Comparison of ENCODE assay signal across 11 cellular contexts in genomic region chr16:67169011-67169451, GRCh38. TPM values are rescaled to one million over a fixed set of nuclear protein-coding genes. Genes with fewer than 3 reads are reported as not detected.
DNase-seq lines count a peak whose midpoint lies in the region; ATAC-seq lines count a peak whose summit lies in the region.
"Had no signal": no experiment of that assay in that cellular context is flagged by ENCODE, and none has a peak within 500 bp of the region (broad histone marks: within the 10 kb centered on the region; RNA-seq: fewer than 3 reads in every experiment).

No MANE protein-coding gene starts in this region.

- H3K36me3 ChIP-seq in HUES64 (ENCODE audit: insufficient read depth, low read length) (no peaks in the 10 kb centered on the region), adipocyte (ENCODE audit: control insufficient read depth, insufficient read depth, low read length, severe bottlenecking) (no peaks in the 10 kb centered on the region), iPS-15b (ENCODE audit: control insufficient read depth, insufficient read depth, low read length) (no peaks in the 10 kb centered on the region)

- H3K27ac Mint-ChIP-seq in stimulated activated effector memory CD8-positive, alpha-beta T cell treated with anti-CD3 and anti-CD28 coated beads, Interleukin-12 subunit alpha, Interleukin-12 subunit beta, amount 100 ng/mL, for 72 hours: no peak overlapping the region

- H3K4me3 ChIP-seq in HUES64 (ENCODE audit: low read length): peak overlapping the region; percentile 59
- peak overlapping the region; percentile 81 for H3K4me3 ChIP-seq in adipocyte (ENCODE audit: low read length)
- H3K4me3 ChIP-seq in iPS-15b (ENCODE audit: low read depth, low read length): peak overlapping the region; percentile 78

- H3K27me3 ChIP-seq in HUES64 (ENCODE audit: insufficient read depth, low read length) (peaks cover 96% of the 10 kb centered on the region), adipocyte (replicated peaks; ENCODE audit: control insufficient read depth, insufficient read depth, low read length) (peaks cover 5% of the 10 kb centered on the region), iPS-15b (ENCODE audit: control insufficient read depth, insufficient read depth, low read length) (peaks cover 90% of the 10 kb centered on the region)

- H3K4me3 Mint-ChIP-seq in stimulated activated effector memory CD8-positive, alpha-beta T cell treated with anti-CD3 and anti-CD28 coated beads, Interleukin-12 subunit alpha, Interleukin-12 subunit beta, amount 100 ng/mL, for 72 hours: peak overlapping the region; percentile 95

- H3K9ac ChIP-seq in HUES64 (ENCODE audit: low read depth, low read length) (no peak overlapping the region), adipocyte (ENCODE audit: low read length) (peak overlapping the region; percentile 90), iPS-15b (ENCODE audit: low read depth, low read length) (no peak overlapping the region)

- H3K4me1 Mint-ChIP-seq in stimulated activated effector memory CD8-positive, alpha-beta T cell treated with anti-CD3 and anti-CD28 coated beads, Interleukin-12 subunit alpha, Interleukin-12 subunit beta, amount 100 ng/mL, for 72 hours: peaks cover 80% of the 10 kb centered on the region

- no peak for ATAC-seq in stimulated activated effector memory CD8-positive, alpha-beta T cell treated with anti-CD3 and anti-CD28 coated beads, Interleukin-12 subunit alpha, Interleukin-12 subunit beta, amount 100 ng/mL, for 72 hours
- ATAC-seq in GM18858 (IDR thresholded peaks at IDR 0.05; ENCODE audit: unreplicated experiment): no peak

- H3K4me1 ChIP-seq in HUES64 (ENCODE audit: insufficient read depth, low read length) (peaks cover 12% of the 10 kb centered on the region), adipocyte (ENCODE audit: control insufficient read depth, insufficient read depth, low read length) (peaks cover 37% of the 10 kb centered on the region), iPS-15b (ENCODE audit: control insufficient read depth, insufficient read depth, low read length) (peaks cover 12% of the 10 kb centered on the region)

- no peaks in the 10 kb centered on the region for H3K9me3 Mint-ChIP-seq in stimulated activated effector memory CD8-positive, alpha-beta T cell treated with anti-CD3 and anti-CD28 coated beads, Interleukin-12 subunit alpha, Interleukin-12 subunit beta, amount 100 ng/mL, for 72 hours

- peaks cover 75% of the 10 kb centered on the region for H3K36me3 Mint-ChIP-seq in stimulated activated effector memory CD8-positive, alpha-beta T cell treated with anti-CD3 and anti-CD28 coated beads, Interleukin-12 subunit alpha, Interleukin-12 subunit beta, amount 100 ng/mL, for 72 hours

- H3K27ac ChIP-seq in HUES64 (ENCODE audit: low read depth, low read length): no peak overlapping the region

- DNase-seq in adipocyte (ENCODE audit: low read depth): no peak
- DNase-seq in stimulated activated effector memory CD8-positive, alpha-beta T cell treated with anti-CD3 and anti-CD28 coated beads, Interleukin-12 subunit alpha, Interleukin-12 subunit beta, amount 100 ng/mL, for 72 hours (ENCODE audit: low spot score in 2 of 2): no peak
- no peak for DNase-seq in activated CD8-positive, alpha-beta memory T cell treated with anti-CD3 and anti-CD28 coated beads, Interleukin-2, amount 50 U/mL, for 48 hours
- no peak for DNase-seq in activated T-cell treated with anti-CD3 and anti-CD28 coated beads, Interleukin-2, amount 50 U/mL, for 1 hour
- DNase-seq: activated CD8-positive, alpha-beta memory T cell treated with anti-CD3 and anti-CD28 coated beads, Interleukin-2, amount 50 U/mL, for 4 hours; aorta; effector memory CD4-positive, alpha-beta T cell; NCI-H510A had no signal

- H3K9me3 ChIP-seq in HUES64 (ENCODE audit: insufficient read depth, low read depth, low read length) (no peaks in the 10 kb centered on the region), adipocyte (ENCODE audit: control insufficient read depth, low read length) (no peaks in the 10 kb centered on the region), iPS-15b (ENCODE audit: control insufficient read depth, insufficient read depth, low read length) (no peaks in the 10 kb centered on the region)

- 26% methylated on average over 9 of the region's 9 CpGs for WGBS in HUES64

RNA-seq across cellular contexts. Expression of gene NOL3, which starts 1.3 kb away (rescaled TPM):
- polyA plus RNA-seq in HUES64 (2013, experiment 1 of 2): 4.3 TPM
- 5.1 TPM for polyA plus RNA-seq in HUES64 (2013, experiment 2 of 2)

RNA-seq across cellular contexts. Expression of gene HSF4, which starts 4.5 kb away (rescaled TPM):
- 0.30 TPM for polyA plus RNA-seq in HUES64 (2013, experiment 1 of 2)
- not detected for polyA plus RNA-seq in HUES64 (2013, experiment 2 of 2)

RNA-seq across cellular contexts. Expression of gene FBXL8, which starts 9.3 kb away (rescaled TPM):
- not detected for polyA plus RNA-seq in HUES64 (2013, experiment 1 of 2)
- 0.63 TPM for polyA plus RNA-seq in HUES64 (2013, experiment 2 of 2)

RNA-seq across cellular contexts. Expression of gene TRADD, which starts 9.3 kb away (rescaled TPM):
- polyA plus RNA-seq in HUES64 (2013, experiment 1 of 2): 0.60 TPM
- 0.57 TPM for polyA plus RNA-seq in HUES64 (2013, experiment 2 of 2)

RNA-seq across cellular contexts. Expression of gene MATCAP1, which starts 14.7 kb away (rescaled TPM):
- polyA plus RNA-seq in HUES64 (2013, experiment 1 of 2): 20.2 TPM
- polyA plus RNA-seq in HUES64 (2013, experiment 2 of 2): 19.4 TPM
